Comparison of ENCODE assay signal across 16 cellular contexts in genomic region chr14:92755495-92755894, GRCh38. TPM values are rescaled to one million over a fixed set of nuclear protein-coding genes. Genes with fewer than 3 reads are reported as not detected.
DNase-seq lines count a peak whose midpoint lies in the region; ATAC-seq and TF ChIP-seq lines count a peak whose summit lies in the region.
"Had no signal": no experiment of that assay in that cellular context is flagged by ENCODE, and none has a peak within 500 bp of the region (broad histone marks: within the 10 kb centered on the region; RNA-seq: fewer than 3 reads in every experiment).

No MANE protein-coding gene starts in this region.

- no peak for ATAC-seq in GM21515 (IDR thresholded peaks at IDR 0.05; ENCODE audit: unreplicated experiment)
- ATAC-seq in left cardiac atrium: no peak
- ATAC-seq: WTC11 had no signal

- peak overlapping the region; percentile 25 for H3K4me2 ChIP-seq in KMS-11
- no peak overlapping the region for H3K4me2 ChIP-seq in osteoblast (ENCODE audit: insufficient read depth, low read length)

- H3K9ac ChIP-seq in KMS-11: no peak overlapping the region

- H3K9me3 ChIP-seq in osteoblast (ENCODE audit: low read depth, low read length): no peaks in the 10 kb centered on the region
- H3K9me3 ChIP-seq: breast epithelium had no signal

- no peak for TF ChIP-seq CTCF in KMS-11 (conservative IDR thresholded peaks at IDR 0.05; ENCODE audit: low read depth, low read length)
- TF ChIP-seq CTCF in choroid plexus epithelial cell (conservative IDR thresholded peaks at IDR 0.05; ENCODE audit: low read depth, low read length): no peak
- TF ChIP-seq CTCF in osteoblast (IDR thresholded peaks at IDR 0.05; ENCODE audit: extremely low read depth, low read depth, low read length): no peak

- H4K20me1 ChIP-seq in KMS-11 (ENCODE audit: insufficient read depth) (no peaks in the 10 kb centered on the region), osteoblast (ENCODE audit: insufficient read depth, low read length) (no peaks in the 10 kb centered on the region)

- H3K27ac ChIP-seq in KMS-11: peak overlapping the region; percentile 33; the same call in 1 of the 2 replicates
- H3K27ac ChIP-seq in osteoblast (ENCODE audit: low read depth, low read length): no peak overlapping the region
- H3K27ac ChIP-seq: 22Rv1, breast epithelium, skin epidermis had no signal

- DNase-seq in NCI-H2029 treated with DMSO at 0.1 percent for 48 hours (lab: John Stamatoyannopoulos, UW) (peak; percentile 27), NCI-H2029 (lab: John Stamatoyannopoulos, UW) (no peak), choroid plexus epithelial cell (ENCODE audit: low read depth) (peak; percentile 47), osteoblast (ENCODE audit: insufficient read length, low spot score, missing footprints) (no peak), NCI-H748 treated with DMSO at 0.1 percent for 48 hours (lab: John Stamatoyannopoulos, UW) (no peak), left cardiac atrium (no peak)
- DNase-seq: activated CD8-positive, alpha-beta memory T cell treated with anti-CD3 and anti-CD28 coated beads for 24 hours; activated naive CD8-positive, alpha-beta T cell treated with anti-CD3 and anti-CD28 coated beads, Interleukin-2, amount 10 ng/mL, durations not matched to agents 7 days and 5 days; NCI-H446 treated with DMSO at 0.1 percent for 48 hours; stimulated activated CD4-positive, alpha-beta T cell treated with anti-CD3 and anti-CD28 coated beads, Interleukin-4, amount 100 ng/mL, for 1 hour had no signal

- peaks cover 47% of the 10 kb centered on the region for H3K4me1 ChIP-seq in KMS-11 (ENCODE audit: low read depth, poor library complexity, severe bottlenecking)
- H3K4me1 ChIP-seq in osteoblast (ENCODE audit: insufficient read depth, low read length): no peaks in the 10 kb centered on the region
- H3K4me1 ChIP-seq: breast epithelium had no signal

- H2AFZ ChIP-seq in KMS-11 (ENCODE audit: low read depth): peak overlapping the region; percentile 41; the same call in 1 of the 2 replicates
- H2AFZ ChIP-seq in osteoblast (ENCODE audit: low read length): peak overlapping the region; percentile 35

- H3K36me3 ChIP-seq in KMS-11 (ENCODE audit: insufficient read depth) (no peaks in the 10 kb centered on the region), osteoblast (ENCODE audit: insufficient read depth, low read length) (no peaks in the 10 kb centered on the region)
- H3K36me3 ChIP-seq: breast epithelium had no signal

- intact Hi-C loops in left cardiac atrium (cut with DNase I): no loop called here

- H3K4me3 ChIP-seq in KMS-11 (IDR thresholded peaks at IDR 0.05; ENCODE audit: insufficient read depth, low read depth, low read length) (no peak overlapping the region), choroid plexus epithelial cell (ENCODE audit: low read depth, low read length) (no peak overlapping the region), osteoblast (ENCODE audit: insufficient read depth, low read length) (no peak overlapping the region)
- H3K4me3 ChIP-seq: breast epithelium, skin epidermis had no signal

- H3K79me2 ChIP-seq in KMS-11 (ENCODE audit: insufficient read depth, low read depth) (no peaks in the 10 kb centered on the region), osteoblast (ENCODE audit: insufficient read depth, low read length) (no peaks in the 10 kb centered on the region)

- no peaks in the 10 kb centered on the region for H3K27me3 ChIP-seq in KMS-11 (ENCODE audit: insufficient read depth, low read depth)
- H3K27me3 ChIP-seq in osteoblast (ENCODE audit: insufficient read depth, low read length): peaks cover 13% of the 10 kb centered on the region
- H3K27me3 ChIP-seq: breast epithelium had no signal

RNA-seq across cellular contexts. Expression of gene LGMN, which starts 7.1 kb away (rescaled TPM):
- 67.5 and 89.4 TPM in 2 replicates for total RNA-seq in osteoblast
- total RNA-seq in left cardiac atrium: 100 to 1,000 TPM in 1 of 2 donors, 10 to 100 TPM in 1; 89.7 to 119 TPM

RNA-seq across cellular contexts. Expression of gene GOLGA5, which starts 38.6 kb away (rescaled TPM):
- total RNA-seq in osteoblast (73.1 and 76.6 TPM in 2 replicates), left cardiac atrium (10 to 100 TPM; 19.9 to 30.5 TPM)

Comparison
In these comparisons a context has a peak if more than half of its experiments do, and no peak if none do; other contexts are left out.
1. DNase-seq: peak in NCI-H2029 treated with DMSO at 0.1 percent for 48 hours (single experiment) and choroid plexus epithelial cell (single experiment); none in NCI-H2029 (single experiment), osteoblast (single experiment), NCI-H748 treated with DMSO at 0.1 percent for 48 hours (single experiment) and left cardiac atrium (single experiment).